In the genomic region with DNA sequence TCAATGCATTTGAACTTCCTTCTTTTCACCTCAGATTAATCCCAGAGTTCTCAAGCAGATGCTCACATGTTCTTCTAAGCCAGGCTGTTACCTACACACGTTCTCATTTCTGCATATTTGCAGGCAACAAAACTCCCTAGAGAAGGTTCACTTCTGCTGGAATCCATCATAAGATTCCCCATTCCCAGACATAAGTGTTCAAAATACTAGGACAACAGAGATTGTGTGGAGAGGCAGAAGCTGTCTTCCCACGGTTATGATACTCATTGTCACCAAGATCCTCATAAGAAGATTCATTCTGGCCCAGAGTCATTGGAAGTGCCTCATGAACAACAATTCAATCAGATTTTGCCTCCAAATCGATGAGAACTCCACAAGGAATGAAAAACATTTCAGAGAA, we compare ENCODE assay signal across 22 cellular contexts.
DNase-seq lines count a peak whose midpoint lies in the region; ATAC-seq, FAIRE-seq and TF ChIP-seq lines count a peak whose summit lies in the region.
"Had no signal": no experiment of that assay in that cellular context is flagged by ENCODE, and none has a peak within 500 bp of the region (broad histone marks: within the 10 kb centered on the region; RNA-seq: fewer than 3 reads in every experiment).

No MANE protein-coding gene starts in this region.

- H3F3A ChIP-seq in SK-N-SH (replicated peaks; ENCODE audit: insufficient read depth) = peaks cover 22% of the 10 kb centered on the region

- H3K4me1 ChIP-seq in SK-N-SH (ENCODE audit: control insufficient read depth in 1 of 2, insufficient read depth in 2 of 2, low read depth in 1 of 2, low read length in 1 of 2) (peaks cover 0 to 28% of the 10 kb centered on the region in 2 experiments; a peak in 3 of 4 replicates), H1 (replicated peaks in 1 of 4; ENCODE audit: control insufficient read depth in 3 of 4, insufficient read depth in 4 of 4, low read length in 3 of 4) (peaks cover 0 to 4% (median 1%) of the 10 kb centered on the region in 4 experiments; a peak in 3 of 7 replicates)
- H3K4me1 ChIP-seq: body of pancreas had no signal

- FAIRE-seq in H54 (lab: Jason Lieb, UNC) (peak; percentile 75), H1 (lab: Jason Lieb, UNC) (no peak)

- peak overlapping the region; percentile 62 for H3K27ac Mint-ChIP-seq in osteocyte (ENCODE audit: unreplicated experiment)
- H3K27ac Mint-ChIP-seq: activated CD8-positive, alpha-beta T cell treated with anti-CD3 and anti-CD28 coated beads, Interleukin-2, amount 10 ng/mL, durations not matched to agents 7 days and 5 days; activated naive CD4-positive, alpha-beta T cell treated with anti-CD3 and anti-CD28 coated beads, Interleukin-2, amount 50 U/mL, for 72 hours; activated T-cell treated with anti-CD3 and anti-CD28 coated beads, Interleukin-2, amount 50 U/mL, for 72 hours; IgD-negative memory B cell; naive thymus-derived CD8-positive, alpha-beta T cell; stimulated activated naive CD8-positive, alpha-beta T cell treated with anti-CD3 and anti-CD28 coated beads, Interleukin-15, amount 100 ng/mL, for 72 hours; T-cell; type B pancreatic cell had no signal

- H3K79me1 ChIP-seq in H1 (ENCODE audit: low read depth, low read length) = no peaks in the 10 kb centered on the region

- no peak overlapping the region for H2BK15ac ChIP-seq in H1 (ENCODE audit: low read length)

- peak overlapping the region; percentile 67; the same call in 1 of the 2 replicates for H2AFZ ChIP-seq in SK-N-SH (ENCODE audit: low read depth)
- H2AFZ ChIP-seq in H1 (ENCODE audit: low read length) = peak overlapping the region; percentile 90

- CTCF ChIA-PET in SK-N-SH (lab: Yijun Ruan, JAX) (no interaction called here), H1 (lab: Charles Lee; ENCODE audit: partially characterized antibody) (no interaction called here)

- no peak overlapping the region for H3K56ac ChIP-seq in H1 (replicated peaks; ENCODE audit: insufficient read length, low read depth, low read length)

- no peak overlapping the region for H2AK5ac ChIP-seq in H1 (ENCODE audit: low read depth, low read length)

- 74% methylated on average over 3 of the region's 3 CpGs for WGBS in SK-N-SH (ENCODE audit: low lambda C conversion rate)
- WGBS in H1 (ENCODE audit: extremely low coverage in 1 of 2, insufficient coverage in 1 of 2, insufficient read length in 1 of 2, insufficient replicate concordance in 2 of 2, low coverage in 1 of 2, low lambda C conversion rate in 2 of 2, missing lambda C conversion rate in 1 of 2), 2 experiments = 93% methylated on average over 3 of the region's 3 CpGs; no CpG with 5 or more reads in 1 of the 2 experiments

- H2BK120ac ChIP-seq in H1 (replicated peaks; ENCODE audit: low read depth, low read length) = no peak overlapping the region

- H2BK12ac ChIP-seq in H1 (ENCODE audit: low read depth, low read length) = no peak overlapping the region

- no peak overlapping the region for H3K4ac ChIP-seq in H1 (replicated peaks; ENCODE audit: insufficient read length, low read depth, low read length)

- TF ChIP-seq RAD21 in SK-N-SH (IDR thresholded peaks at IDR 0.05; ENCODE audit: low read length) (no peak), H1 (IDR thresholded peaks at IDR 0.05 in 1 of 2, conservative IDR thresholded peaks at IDR 0.05 in 1 of 2; ENCODE audit: low read depth in 2 of 2, low read length in 2 of 2) (no peak)

- H3K14ac ChIP-seq in H1 (ENCODE audit: insufficient read length) = no peak overlapping the region

- H3K27ac ChIP-seq in SK-N-SH (ENCODE audit: low read depth in 2 of 2, low read length in 1 of 2) (peak overlapping the region; percentile 74 to 81), H1 (ENCODE audit: low read depth, low read length) (no peak overlapping the region)
- H3K27ac ChIP-seq: body of pancreas had no signal

- H3K18ac ChIP-seq in H1 (ENCODE audit: extremely low read depth, low read length) = no peak overlapping the region

- H3K36me3 ChIP-seq in SK-N-SH (replicated peaks in 1 of 2; ENCODE audit: control insufficient read depth in 1 of 2, insufficient read depth in 2 of 2, low read length in 1 of 2) (no peaks in the 10 kb centered on the region), H1 (ENCODE audit: control insufficient read depth in 2 of 4, insufficient read depth in 4 of 4, low read length in 3 of 4) (no peaks in the 10 kb centered on the region)

- no peaks in the 10 kb centered on the region for H3K23me2 ChIP-seq in H1 (ENCODE audit: low read depth, low read length)

- H3K4me3 Mint-ChIP-seq in osteocyte (ENCODE audit: unreplicated experiment) = no peak overlapping the region
- H3K4me3 Mint-ChIP-seq: activated CD8-positive, alpha-beta T cell treated with anti-CD3 and anti-CD28 coated beads, Interleukin-2, amount 10 ng/mL, durations not matched to agents 7 days and 5 days; activated T-cell treated with anti-CD3 and anti-CD28 coated beads, Interleukin-2, amount 50 U/mL, for 72 hours; IgD-negative memory B cell; naive thymus-derived CD8-positive, alpha-beta T cell; stimulated activated naive CD8-positive, alpha-beta T cell treated with anti-CD3 and anti-CD28 coated beads, Interleukin-15, amount 100 ng/mL, for 72 hours; T-cell; type B pancreatic cell had no signal

- H3K9me3 ChIP-seq in SK-N-SH (no peaks in the 10 kb centered on the region), H1 (ENCODE audit: insufficient read depth in 2 of 2, low read depth in 1 of 2, low read length in 1 of 2) (no peaks in the 10 kb centered on the region)
- H3K9me3 ChIP-seq: body of pancreas had no signal

- no peak for TF ChIP-seq POLR2A in H54 (IDR thresholded peaks at IDR 0.05; ENCODE audit: low read depth, low read length)
- TF ChIP-seq POLR2A in H1 (IDR thresholded peaks at IDR 0.05; ENCODE audit: control extremely low read depth in 1 of 2, low read depth in 2 of 2, low read length in 2 of 2) = no peak

- H3K4me3 ChIP-seq in SK-N-SH (ENCODE audit: low read depth in 2 of 2, low read length in 1 of 2) = no peak overlapping the region
- H3K4me3 ChIP-seq in H1 (ENCODE audit: extremely low read depth in 1 of 4, insufficient read depth in 2 of 4, low read depth in 3 of 4, low read length in 4 of 4) = no peak overlapping the region
- H3K4me3 ChIP-seq: body of pancreas, lung had no signal

- H2BK5ac ChIP-seq in H1 (ENCODE audit: low read depth, low read length) = no peak overlapping the region

- no peak overlapping the region for H2BK20ac ChIP-seq in H1 (ENCODE audit: low read length)

- H3K23ac ChIP-seq in H1 (ENCODE audit: insufficient read length) = no peak overlapping the region

- no peaks in the 10 kb centered on the region for H3K9me2 ChIP-seq in SK-N-SH

- H3K27me3 Mint-ChIP-seq in osteocyte (ENCODE audit: unreplicated experiment) = no peaks in the 10 kb centered on the region
- H3K27me3 Mint-ChIP-seq: IgD-negative memory B cell; naive thymus-derived CD8-positive, alpha-beta T cell; stimulated activated naive CD8-positive, alpha-beta T cell treated with anti-CD3 and anti-CD28 coated beads, Interleukin-15, amount 100 ng/mL, for 72 hours; T-cell; type B pancreatic cell had no signal

- H4K91ac ChIP-seq in H1 (replicated peaks; ENCODE audit: insufficient read length, low read length) = no peak overlapping the region

- H3K4me2 ChIP-seq in SK-N-SH (peak overlapping the region; percentile 50; the same call in 1 of the 2 replicates), H1 (ENCODE audit: insufficient read depth in 1 of 2, low read depth in 2 of 2, low read length in 2 of 2) (no peak overlapping the region)

- no peaks in the 10 kb centered on the region for H4K20me1 ChIP-seq in SK-N-SH (ENCODE audit: insufficient read depth)
- H4K20me1 ChIP-seq in H1 (replicated peaks in 1 of 2; ENCODE audit: control insufficient read depth in 1 of 2, insufficient read depth in 2 of 2, low read length in 2 of 2) = no peaks in the 10 kb centered on the region

- no peak for ATAC-seq in GM18519 (IDR thresholded peaks at IDR 0.05; ENCODE audit: low FRiP score, unreplicated experiment)
- ATAC-seq: activated CD8-positive, alpha-beta T cell treated with anti-CD3 and anti-CD28 coated beads, Interleukin-2, amount 10 ng/mL, durations not matched to agents 7 days and 5 days; activated naive CD4-positive, alpha-beta T cell treated with anti-CD3 and anti-CD28 coated beads, Interleukin-2, amount 50 U/mL, for 72 hours; activated T-cell treated with anti-CD3 and anti-CD28 coated beads, Interleukin-2, amount 50 U/mL, for 72 hours; naive thymus-derived CD8-positive, alpha-beta T cell; stimulated activated naive CD8-positive, alpha-beta T cell treated with anti-CD3 and anti-CD28 coated beads, Interleukin-15, amount 100 ng/mL, for 72 hours; T-cell had no signal

- no peak overlapping the region for H4K8ac ChIP-seq in H1 (ENCODE audit: extremely low read depth, insufficient read depth, low read length)

- no peaks in the 10 kb centered on the region for H3K79me2 ChIP-seq in SK-N-SH (ENCODE audit: insufficient read depth)
- no peaks in the 10 kb centered on the region for H3K79me2 ChIP-seq in H1 (ENCODE audit: control insufficient read depth in 1 of 2, insufficient read depth in 2 of 2, low read length in 2 of 2)

- POLR2A ChIA-PET in SK-N-SH (lab: Yijun Ruan, JAX) = interaction anchor here (0.7 kb wide), 1 partner anchor 472 kb away, joined by 3 read pairs; no protein-coding TSS in a partner anchor
- POLR2A ChIA-PET in H1 (lab: Charles Lee; ENCODE audit: partially characterized antibody) = no interaction called here

- no peaks in the 10 kb centered on the region for H3K36me3 Mint-ChIP-seq in osteocyte (ENCODE audit: unreplicated experiment)
- H3K36me3 Mint-ChIP-seq: naive thymus-derived CD8-positive, alpha-beta T cell; T-cell; type B pancreatic cell had no signal

- H4K5ac ChIP-seq in H1 (ENCODE audit: insufficient read length, low read depth, low read length) = no peak overlapping the region

- no peak for TF ChIP-seq EP300 in SK-N-SH (IDR thresholded peaks at IDR 0.05; ENCODE audit: borderline replicate concordance in 1 of 2, low read depth in 1 of 2, low read length in 1 of 2)
- TF ChIP-seq EP300 in H1 (IDR thresholded peaks at IDR 0.05; ENCODE audit: borderline replicate concordance in 1 of 2, low read depth in 2 of 2, low read length in 2 of 2) = no peak

- H3K9ac ChIP-seq in SK-N-SH (peak overlapping the region; percentile 9; the same call in 1 of the 2 replicates), H1 (replicated peaks in 1 of 4; ENCODE audit: extremely low read depth in 1 of 4, low read depth in 3 of 4, low read length in 3 of 4) (no peak overlapping the region)

- H3K9me3 Mint-ChIP-seq in osteocyte (ENCODE audit: unreplicated experiment) = peaks cover 3% of the 10 kb centered on the region

- DNase-seq in H54 (ENCODE audit: insufficient read length, low spot score) = no peak
- no peak for DNase-seq in SK-N-SH
- DNase-seq in H1 (ENCODE audit: low read depth in 1 of 2, low spot score in 2 of 2) = no peak
- DNase-seq in osteocyte (ENCODE audit: extremely low spot score, unreplicated experiment) = no peak
- DNase-seq in T-helper 2 cell = no peak
- no peak for DNase-seq in NCI-H1092 treated with DMSO at 0.1 percent for 48 hours (lab: John Stamatoyannopoulos, UW)
- no peak for DNase-seq in NOMO-1 (lab: John Stamatoyannopoulos, UW; ENCODE audit: unreplicated experiment in 2 of 2)
- DNase-seq: activated CD8-positive, alpha-beta T cell treated with anti-CD3 and anti-CD28 coated beads, Interleukin-2, amount 10 ng/mL, durations not matched to agents 7 days and 5 days; activated T-cell treated with anti-CD3 and anti-CD28 coated beads, Interleukin-2, amount 50 U/mL, for 72 hours; cortex of kidney; MV-4-11; naive thymus-derived CD8-positive, alpha-beta T cell; NCI-H2029; NCI-H446; stimulated activated naive CD8-positive, alpha-beta T cell treated with anti-CD3 and anti-CD28 coated beads, Interleukin-15, amount 100 ng/mL, for 72 hours; T-cell had no signal

- peaks cover 30% of the 10 kb centered on the region for H3K4me1 Mint-ChIP-seq in osteocyte (ENCODE audit: unreplicated experiment)
- H3K4me1 Mint-ChIP-seq: IgD-negative memory B cell; naive thymus-derived CD8-positive, alpha-beta T cell; stimulated activated naive CD8-positive, alpha-beta T cell treated with anti-CD3 and anti-CD28 coated beads, Interleukin-15, amount 100 ng/mL, for 72 hours; T-cell had no signal

- H3K27me3 ChIP-seq in SK-N-SH (ENCODE audit: insufficient read depth) (no peaks in the 10 kb centered on the region), H1 (replicated peaks in 1 of 4; ENCODE audit: control insufficient read depth in 3 of 4, extremely low read depth in 1 of 4, insufficient read depth in 3 of 4, low read length in 3 of 4) (no peaks in the 10 kb centered on the region)
- H3K27me3 ChIP-seq: body of pancreas had no signal

- no peak for TF ChIP-seq CTCF in SK-N-SH (IDR thresholded peaks at IDR 0.05)
- no peak for TF ChIP-seq CTCF in H1 (IDR thresholded peaks at IDR 0.05; ENCODE audit: control extremely low read depth in 1 of 3, insufficient read depth in 1 of 3, low read depth in 1 of 3, low read length in 3 of 3)
- no peak for TF ChIP-seq CTCF in osteocyte (IDR thresholded peaks at IDR 0.05)
